21 cellular contexts compared by ENCODE assay signal in the genomic region with DNA sequence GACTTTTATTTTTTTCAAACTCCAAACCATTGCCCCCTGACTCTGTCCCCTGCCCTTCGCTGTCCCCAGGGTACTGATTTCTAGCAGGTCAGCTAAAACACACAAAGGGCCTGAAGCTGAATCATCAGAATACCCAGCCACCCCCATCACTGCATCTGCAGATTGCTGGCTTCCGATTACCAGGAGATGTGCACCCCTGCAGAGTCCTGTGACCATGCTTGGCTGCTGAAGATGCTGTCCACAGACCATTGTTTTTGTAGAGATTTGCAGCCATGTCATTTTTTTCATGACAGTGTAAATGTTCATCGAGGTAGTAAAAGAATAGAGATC.
DNase-seq lines count a peak whose midpoint lies in the region; ATAC-seq, FAIRE-seq and TF ChIP-seq lines count a peak whose summit lies in the region.
"Had no signal": no experiment of that assay in that cellular context is flagged by ENCODE, and none has a peak within 500 bp of the region (broad histone marks: within the 10 kb centered on the region; RNA-seq: fewer than 3 reads in every experiment).

No MANE protein-coding gene starts in this region.

- ATAC-seq in HG03097 (IDR thresholded peaks at IDR 0.05; ENCODE audit: low FRiP score, unreplicated experiment) = no peak
- ATAC-seq: activated CD4-positive, CD25-positive, alpha-beta regulatory T cell treated with anti-CD3 and anti-CD28 coated beads, Interleukin-2, amount 50 U/mL, for 24 hours; esophagus mucosa; natural killer cell; stimulated activated naive B cell treated with anti-CD40 and anti-IgM and Interleukin-4, amounts not matched to agents 10 μg/mL and 1 μg/mL and 100 μg/mL, for 72 hours had no signal

- peak; percentile 93 for FAIRE-seq in H54 (lab: Jason Lieb, UNC)

- H3K4me1 ChIP-seq in neuron (ENCODE audit: insufficient read depth, low read length) = peaks cover 24% of the 10 kb centered on the region
- H3K4me1 ChIP-seq in breast epithelium = no peaks in the 10 kb centered on the region

- TF ChIP-seq POLR2A in H54 (IDR thresholded peaks at IDR 0.05; ENCODE audit: low read depth, low read length) (no peak), breast epithelium (IDR thresholded peaks at IDR 0.05) (no peak)

- H2AFZ ChIP-seq in neuron (ENCODE audit: low read depth, low read length) = peak overlapping the region; percentile 48

- H3K36me3 ChIP-seq in neuron (ENCODE audit: insufficient read depth, low read length) = no peaks in the 10 kb centered on the region
- no peaks in the 10 kb centered on the region for H3K36me3 ChIP-seq in breast epithelium
- H3K36me3 ChIP-seq: cardiac muscle cell, tibial nerve had no signal

- H3K27me3 ChIP-seq in dorsolateral prefrontal cortex = no peaks in the 10 kb centered on the region
- H3K27me3 ChIP-seq in neuron (ENCODE audit: insufficient read depth, low read length) = no peaks in the 10 kb centered on the region
- H3K27me3 ChIP-seq in breast epithelium = no peaks in the 10 kb centered on the region
- H3K27me3 ChIP-seq: cardiac muscle cell, tibial nerve had no signal

- H3K9me3 ChIP-seq in neuron (ENCODE audit: low read length) (peaks cover 3% of the 10 kb centered on the region), breast epithelium (no peaks in the 10 kb centered on the region)
- H3K9me3 ChIP-seq: tibial nerve had no signal

- intact Hi-C loops in dorsolateral prefrontal cortex (cut with DNase I) = no loop called here
- intact Hi-C loops in breast epithelium (cut with DNase I; ENCODE audit: low total_unique reads) = no loop called here

- H3K4me3 ChIP-seq in dorsolateral prefrontal cortex = no peak overlapping the region
- H3K4me3 ChIP-seq in neuron (ENCODE audit: low read length) = no peak overlapping the region
- H3K4me3 ChIP-seq in breast epithelium = no peak overlapping the region
- H3K4me3 ChIP-seq: cardiac muscle cell, tibial nerve had no signal

- TF ChIP-seq CTCF in dorsolateral prefrontal cortex (IDR thresholded peaks at IDR 0.05 in 54 of 56, conservative IDR thresholded peaks at IDR 0.05 in 2 of 56; ENCODE audit: low read depth in 1 of 56, partially characterized antibody in 56 of 56) (no peak), breast epithelium (IDR thresholded peaks at IDR 0.05) (no peak)

- H3K27ac ChIP-seq in dorsolateral prefrontal cortex (peak overlapping the region in 52 of 59 donors; percentile 2 to 87 (median 68)), breast epithelium (no peak overlapping the region)
- H3K27ac ChIP-seq: cardiac muscle cell, tibial nerve had no signal

- DNase-seq in H54 (ENCODE audit: insufficient read length, low spot score) (peak; percentile 24), NCI-H226 (peak; percentile 22), dorsolateral prefrontal cortex (no peak), breast epithelium (ENCODE audit: low spot score in 2 of 2) (no peak), NAMALWA (ENCODE audit: low spot score) (no peak)
- DNase-seq in activated CD8-positive, alpha-beta memory T cell treated with anti-CD3 and anti-CD28 coated beads, Interleukin-2, amount 50 U/mL, for 4 hours = no peak
- DNase-seq: activated CD8-positive, alpha-beta memory T cell treated with anti-CD3 and anti-CD28 coated beads for 24 hours; activated naive CD8-positive, alpha-beta T cell treated with anti-CD3 and anti-CD28 coated beads, Interleukin-2, amount 10 ng/mL, durations not matched to agents 7 days and 5 days; CD4-positive, CD25-positive, alpha-beta regulatory T cell; DMS153; immature natural killer cell; MM.1S; natural killer cell; NCI-H2081 treated with DMSO at 0.1 percent for 48 hours; stimulated activated naive B cell treated with anti-CD40 and anti-IgM and Interleukin-4, amounts not matched to agents 10 μg/mL and 1 μg/mL and 100 μg/mL, for 72 hours had no signal

Comparison
In these comparisons a context has a peak if more than half of its experiments do, and no peak if none do; other contexts are left out.
1. DNase-seq: peak in H54 (single experiment) and NCI-H226 (single experiment); none in dorsolateral prefrontal cortex (0 of 10), breast epithelium (0 of 2), NAMALWA (single experiment) and activated CD8-positive, alpha-beta memory T cell treated with anti-CD3 and anti-CD28 coated beads, Interleukin-2, amount 50 U/mL, for 4 hours (single experiment).
2. H3K27ac ChIP-seq: peak in dorsolateral prefrontal cortex (52 of 59); none in breast epithelium (0 of 2).